In genomic region chr12:122081697-122082221, GRCh38 we compare ENCODE assay signal across 7 cellular contexts. TPM values are rescaled to one million over a fixed set of nuclear protein-coding genes. Genes with fewer than 3 reads are reported as not detected.
DNase-seq lines count a peak whose midpoint lies in the region; ATAC-seq and TF ChIP-seq lines count a peak whose summit lies in the region.

No MANE protein-coding gene starts in this region.

- peak overlapping the region; percentile 88 for H3K27ac Mint-ChIP-seq in dendritic cell treated with granulocyte-macrophage colony-stimulating factor and Interleukin-4, amounts not matched to agents 40 ng/mL and 50 ng/mL, for 4 days

- H3K9me3 Mint-ChIP-seq in dendritic cell treated with granulocyte-macrophage colony-stimulating factor and Interleukin-4, amounts not matched to agents 40 ng/mL and 50 ng/mL, for 4 days: no peaks in the 10 kb centered on the region

- DNase-seq in GM13977 (ENCODE audit: low spot score) (peak; percentile 59), HFF-Myc (ENCODE audit: extremely low read depth, low read depth) (no peak), RPMI8226 (peak; percentile 69), mucosa of descending colon (peak; percentile 58 to 64 (median 63)), NCI-H1694 treated with DMSO at 0.1 percent for 48 hours (lab: John Stamatoyannopoulos, UW) (no peak), NCI-H187 (lab: John Stamatoyannopoulos, UW) (no peak)

- peak overlapping the region; percentile 75 for H3K4me3 ChIP-seq in HFF-Myc (replicated peaks; ENCODE audit: low read depth, low read length)
- peak overlapping the region; percentile 4 for H3K4me3 ChIP-seq in mucosa of descending colon

- TF ChIP-seq CTCF in GM13977 (IDR thresholded peaks at IDR 0.05; ENCODE audit: extremely low read depth, insufficient read depth, missing control alignments) (no peak), HFF-Myc (IDR thresholded peaks at IDR 0.05; ENCODE audit: low read depth, low read length, missing control alignments) (no peak), mucosa of descending colon (IDR thresholded peaks at IDR 0.05) (no peak)

- H3K4me1 ChIP-seq in mucosa of descending colon (ENCODE audit: low read depth): peaks cover 47% of the 10 kb centered on the region

- H3K4me1 Mint-ChIP-seq in dendritic cell treated with granulocyte-macrophage colony-stimulating factor and Interleukin-4, amounts not matched to agents 40 ng/mL and 50 ng/mL, for 4 days (ENCODE audit: low read depth): peaks cover 65% of the 10 kb centered on the region

- H3K36me3 ChIP-seq in mucosa of descending colon (ENCODE audit: low read depth): no peaks in the 10 kb centered on the region

- peaks cover 73% of the 10 kb centered on the region for H3K36me3 Mint-ChIP-seq in dendritic cell treated with granulocyte-macrophage colony-stimulating factor and Interleukin-4, amounts not matched to agents 40 ng/mL and 50 ng/mL, for 4 days (ENCODE audit: low read depth)

- peak; percentile 22 for ATAC-seq in mucosa of descending colon

- in situ Hi-C loops in GM13977 (cut with MboI; ENCODE audit: low pct_unique_long_range_greater_than_20kb, low sequenced_read_pairs, unreplicated experiment): no loop called here

- no peaks in the 10 kb centered on the region for H3K9me3 ChIP-seq in mucosa of descending colon

- peak overlapping the region; percentile 94 for H3K4me3 Mint-ChIP-seq in dendritic cell treated with granulocyte-macrophage colony-stimulating factor and Interleukin-4, amounts not matched to agents 40 ng/mL and 50 ng/mL, for 4 days

- H3K27me3 Mint-ChIP-seq in dendritic cell treated with granulocyte-macrophage colony-stimulating factor and Interleukin-4, amounts not matched to agents 40 ng/mL and 50 ng/mL, for 4 days: no peaks in the 10 kb centered on the region

- intact Hi-C loops in dendritic cell treated with granulocyte-macrophage colony-stimulating factor and Interleukin-4, amounts not matched to agents 40 ng/mL and 50 ng/mL, for 4 days (cut with micrococcal nuclease): loop anchor here (2.0 kb wide), 1 partner anchor 19 kb away; no protein-coding TSS in a partner anchor
- intact Hi-C loops in mucosa of descending colon (cut with DNase I, micrococcal nuclease): loop anchor here in 1 of 2 donors (2.0 kb wide), 1 partner anchor 41 kb away; no protein-coding TSS in a partner anchor

RNA-seq across cellular contexts. Expression of gene MLXIP, which starts 3.2 kb away (rescaled TPM):
- total RNA-seq in mucosa of descending colon: 100 to 1,000 TPM; 194 to 230 (median 201) TPM

Comparison
In these comparisons a context has a peak if more than half of its experiments do, and no peak if none do; other contexts are left out.
1. DNase-seq: peak in GM13977 (single experiment), RPMI8226 (single experiment) and mucosa of descending colon (3 of 3); none in HFF-Myc (single experiment), NCI-H1694 treated with DMSO at 0.1 percent for 48 hours (single experiment) and NCI-H187 (0 of 2).